Comparison of ENCODE assay signal across 1 cellular context in genomic region chr11:30202989-30203388, GRCh38. TPM values are rescaled to one million over a fixed set of nuclear protein-coding genes. Genes with fewer than 3 reads are reported as not detected.
"Had no signal": no experiment of that assay in that cellular context is flagged by ENCODE, and none has a peak within 500 bp of the region (broad histone marks: within the 10 kb centered on the region; RNA-seq: fewer than 3 reads in every experiment).

No MANE protein-coding gene starts in this region.

RNA-seq across cellular contexts. Expression of gene FSHB, which starts 27.8 kb away (rescaled TPM):
- polyA plus RNA-seq: GM12878 had no signal
